In the genomic region with DNA sequence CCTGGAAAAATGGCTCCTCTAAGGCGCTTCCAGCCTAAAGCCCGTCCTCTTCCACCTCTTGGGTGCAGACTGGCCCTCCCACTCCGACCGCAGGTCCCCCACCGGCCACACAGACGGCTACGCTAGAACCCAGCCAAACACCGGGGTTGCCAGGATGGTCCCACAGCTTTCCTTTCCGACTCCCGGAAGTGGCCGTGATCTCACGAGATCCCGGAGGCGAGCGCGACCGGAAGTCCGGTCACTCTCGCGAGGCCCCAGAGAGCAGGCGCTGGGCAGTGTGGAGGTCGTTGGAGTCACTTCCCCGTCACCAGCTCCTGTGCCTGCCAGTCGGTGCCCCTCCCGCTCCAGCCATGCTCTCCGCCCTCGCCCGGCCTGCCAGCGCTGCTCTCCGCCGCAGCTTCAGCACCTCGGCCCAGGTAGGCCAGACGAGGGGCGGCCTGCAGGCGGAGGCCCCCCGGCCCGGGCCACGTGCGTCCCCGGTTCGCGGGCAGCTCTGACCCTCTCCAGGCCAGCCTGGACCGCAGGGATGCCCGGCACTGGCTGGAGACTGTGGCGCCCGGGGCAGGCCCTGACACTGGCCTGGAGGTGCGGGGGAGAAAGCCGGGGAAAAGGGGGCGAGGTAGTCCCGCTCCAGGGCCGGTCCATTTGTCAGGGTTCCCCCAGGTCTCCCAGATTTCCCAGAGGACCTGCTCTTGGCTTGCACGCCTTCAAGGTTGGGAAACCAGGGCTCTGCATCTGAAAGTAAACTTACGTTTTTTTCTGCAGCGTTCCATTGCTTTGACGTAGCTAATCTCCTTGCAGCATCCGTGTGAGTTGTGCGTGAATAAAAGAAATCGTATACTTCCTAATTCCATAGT, we compare ENCODE assay signal across 1 cellular context.
A peak's percentile ranks its signal among the peaks of the same experiment; 100 is the strongest.
TF ChIP-seq lines count a peak whose summit lies in the region.

MDH2 (plus strand) TSS at position 296 of the 857 bp plus-strand sequence; CDS start at position 351, 55 bp downstream.
A gene with protein sequence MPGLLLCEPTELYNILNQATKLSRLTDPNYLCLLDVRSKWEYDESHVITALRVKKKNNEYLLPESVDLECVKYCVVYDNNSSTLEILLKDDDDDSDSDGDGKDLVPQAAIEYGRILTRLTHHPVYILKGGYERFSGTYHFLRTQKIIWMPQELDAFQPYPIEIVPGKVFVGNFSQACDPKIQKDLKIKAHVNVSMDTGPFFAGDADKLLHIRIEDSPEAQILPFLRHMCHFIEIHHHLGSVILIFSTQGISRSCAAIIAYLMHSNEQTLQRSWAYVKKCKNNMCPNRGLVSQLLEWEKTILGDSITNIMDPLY (minus strand): TSS at position 190 of the 857 bp plus-strand sequence. CDS start 17,477 bp downstream, outside the sequence.

TF ChIP-seq in K562, 482 proteins besides CTCF, POLR2A, EP300 and RAD21 (continued from another document and continues in another):
- TF ChIP-seq, protein P1, sequence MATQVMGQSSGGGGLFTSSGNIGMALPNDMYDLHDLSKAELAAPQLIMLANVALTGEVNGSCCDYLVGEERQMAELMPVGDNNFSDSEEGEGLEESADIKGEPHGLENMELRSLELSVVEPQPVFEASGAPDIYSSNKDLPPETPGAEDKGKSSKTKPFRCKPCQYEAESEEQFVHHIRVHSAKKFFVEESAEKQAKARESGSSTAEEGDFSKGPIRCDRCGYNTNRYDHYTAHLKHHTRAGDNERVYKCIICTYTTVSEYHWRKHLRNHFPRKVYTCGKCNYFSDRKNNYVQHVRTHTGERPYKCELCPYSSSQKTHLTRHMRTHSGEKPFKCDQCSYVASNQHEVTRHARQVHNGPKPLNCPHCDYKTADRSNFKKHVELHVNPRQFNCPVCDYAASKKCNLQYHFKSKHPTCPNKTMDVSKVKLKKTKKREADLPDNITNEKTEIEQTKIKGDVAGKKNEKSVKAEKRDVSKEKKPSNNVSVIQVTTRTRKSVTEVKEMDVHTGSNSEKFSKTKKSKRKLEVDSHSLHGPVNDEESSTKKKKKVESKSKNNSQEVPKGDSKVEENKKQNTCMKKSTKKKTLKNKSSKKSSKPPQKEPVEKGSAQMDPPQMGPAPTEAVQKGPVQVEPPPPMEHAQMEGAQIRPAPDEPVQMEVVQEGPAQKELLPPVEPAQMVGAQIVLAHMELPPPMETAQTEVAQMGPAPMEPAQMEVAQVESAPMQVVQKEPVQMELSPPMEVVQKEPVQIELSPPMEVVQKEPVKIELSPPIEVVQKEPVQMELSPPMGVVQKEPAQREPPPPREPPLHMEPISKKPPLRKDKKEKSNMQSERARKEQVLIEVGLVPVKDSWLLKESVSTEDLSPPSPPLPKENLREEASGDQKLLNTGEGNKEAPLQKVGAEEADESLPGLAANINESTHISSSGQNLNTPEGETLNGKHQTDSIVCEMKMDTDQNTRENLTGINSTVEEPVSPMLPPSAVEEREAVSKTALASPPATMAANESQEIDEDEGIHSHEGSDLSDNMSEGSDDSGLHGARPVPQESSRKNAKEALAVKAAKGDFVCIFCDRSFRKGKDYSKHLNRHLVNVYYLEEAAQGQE (CRISPR knock-in tag; IDR thresholded peaks at IDR 0.05; ENCODE audit: low read depth): peak; percentile 77; the same call in 1 of the 2 replicates
- TF ChIP-seq NRF1 (conservative IDR thresholded peaks at IDR 0.05 in 1 of 2, IDR thresholded peaks at IDR 0.05 in 1 of 2): peak; percentile 82 to 86
- TF ChIP-seq XRCC5 (IDR thresholded peaks at IDR 0.05; ENCODE audit: low read depth, low read length): no peak
- peak; percentile 66; the same call in 1 of the 2 replicates for TF ChIP-seq ZBTB17 (CRISPR knock-in tag; IDR thresholded peaks at IDR 0.05)
- no peak for TF ChIP-seq BACH1 (tag; IDR thresholded peaks at IDR 0.05)
- no peak for TF ChIP-seq ZNF778 (CRISPR knock-in tag; IDR thresholded peaks at IDR 0.05)
- TF ChIP-seq, protein P2, sequence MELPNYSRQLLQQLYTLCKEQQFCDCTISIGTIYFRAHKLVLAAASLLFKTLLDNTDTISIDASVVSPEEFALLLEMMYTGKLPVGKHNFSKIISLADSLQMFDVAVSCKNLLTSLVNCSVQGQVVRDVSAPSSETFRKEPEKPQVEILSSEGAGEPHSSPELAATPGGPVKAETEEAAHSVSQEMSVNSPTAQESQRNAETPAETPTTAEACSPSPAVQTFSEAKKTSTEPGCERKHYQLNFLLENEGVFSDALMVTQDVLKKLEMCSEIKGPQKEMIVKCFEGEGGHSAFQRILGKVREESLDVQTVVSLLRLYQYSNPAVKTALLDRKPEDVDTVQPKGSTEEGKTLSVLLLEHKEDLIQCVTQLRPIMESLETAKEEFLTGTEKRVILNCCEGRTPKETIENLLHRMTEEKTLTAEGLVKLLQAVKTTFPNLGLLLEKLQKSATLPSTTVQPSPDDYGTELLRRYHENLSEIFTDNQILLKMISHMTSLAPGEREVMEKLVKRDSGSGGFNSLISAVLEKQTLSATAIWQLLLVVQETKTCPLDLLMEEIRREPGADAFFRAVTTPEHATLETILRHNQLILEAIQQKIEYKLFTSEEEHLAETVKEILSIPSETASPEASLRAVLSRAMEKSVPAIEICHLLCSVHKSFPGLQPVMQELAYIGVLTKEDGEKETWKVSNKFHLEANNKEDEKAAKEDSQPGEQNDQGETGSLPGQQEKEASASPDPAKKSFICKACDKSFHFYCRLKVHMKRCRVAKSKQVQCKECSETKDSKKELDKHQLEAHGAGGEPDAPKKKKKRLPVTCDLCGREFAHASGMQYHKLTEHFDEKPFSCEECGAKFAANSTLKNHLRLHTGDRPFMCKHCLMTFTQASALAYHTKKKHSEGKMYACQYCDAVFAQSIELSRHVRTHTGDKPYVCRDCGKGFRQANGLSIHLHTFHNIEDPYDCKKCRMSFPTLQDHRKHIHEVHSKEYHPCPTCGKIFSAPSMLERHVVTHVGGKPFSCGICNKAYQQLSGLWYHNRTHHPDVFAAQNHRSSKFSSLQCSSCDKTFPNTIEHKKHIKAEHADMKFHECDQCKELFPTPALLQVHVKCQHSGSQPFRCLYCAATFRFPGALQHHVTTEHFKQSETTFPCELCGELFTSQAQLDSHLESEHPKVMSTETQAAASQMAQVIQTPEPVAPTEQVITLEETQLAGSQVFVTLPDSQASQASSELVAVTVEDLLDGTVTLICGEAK (IDR thresholded peaks at IDR 0.05): peak; percentile 99
- TF ChIP-seq, protein P2 (CRISPR knock-in tag; IDR thresholded peaks at IDR 0.05): no peak
- TF ChIP-seq HDAC1 (IDR thresholded peaks at IDR 0.05): peak; percentile 73 to 99; a peak in 3 of 4 replicates
- TF ChIP-seq FOXP4 (CRISPR knock-in tag; IDR thresholded peaks at IDR 0.05; ENCODE audit: borderline replicate concordance): peak; percentile 84; the same call in 1 of the 2 replicates
- no peak for TF ChIP-seq CBFA2T3 (IDR thresholded peaks at IDR 0.05)
- TF ChIP-seq CREM (IDR thresholded peaks at IDR 0.05; ENCODE audit: low read depth): peak; percentile 87
- TF ChIP-seq ZNF584 (CRISPR knock-in tag; IDR thresholded peaks at IDR 0.05; ENCODE audit: low read depth): no peak
- peak; percentile 94 for TF ChIP-seq TGIF2 (CRISPR knock-in tag; IDR thresholded peaks at IDR 0.05)
- TF ChIP-seq RNF2 (IDR thresholded peaks at IDR 0.05): 0 out of 2 replicates have a peak, but pooled peaks have one; percentile 32
- no peak for TF ChIP-seq KDM2B (CRISPR knock-in tag; IDR thresholded peaks at IDR 0.05)
- no peak for TF ChIP-seq ZNF561 (CRISPR knock-in tag; conservative IDR thresholded peaks at IDR 0.05)
- peak; percentile 53 for TF ChIP-seq BHLHE40 (IDR thresholded peaks at IDR 0.05; ENCODE audit: low read length)
- TF ChIP-seq, protein P3, sequence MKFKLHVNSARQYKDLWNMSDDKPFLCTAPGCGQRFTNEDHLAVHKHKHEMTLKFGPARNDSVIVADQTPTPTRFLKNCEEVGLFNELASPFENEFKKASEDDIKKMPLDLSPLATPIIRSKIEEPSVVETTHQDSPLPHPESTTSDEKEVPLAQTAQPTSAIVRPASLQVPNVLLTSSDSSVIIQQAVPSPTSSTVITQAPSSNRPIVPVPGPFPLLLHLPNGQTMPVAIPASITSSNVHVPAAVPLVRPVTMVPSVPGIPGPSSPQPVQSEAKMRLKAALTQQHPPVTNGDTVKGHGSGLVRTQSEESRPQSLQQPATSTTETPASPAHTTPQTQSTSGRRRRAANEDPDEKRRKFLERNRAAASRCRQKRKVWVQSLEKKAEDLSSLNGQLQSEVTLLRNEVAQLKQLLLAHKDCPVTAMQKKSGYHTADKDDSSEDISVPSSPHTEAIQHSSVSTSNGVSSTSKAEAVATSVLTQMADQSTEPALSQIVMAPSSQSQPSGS (CRISPR knock-in tag; IDR thresholded peaks at IDR 0.05): no peak
- TF ChIP-seq E2F3 (CRISPR knock-in tag; IDR thresholded peaks at IDR 0.05): 0 out of 2 replicates have a peak, but pooled peaks have one; percentile 10
- TF ChIP-seq, protein P4, sequence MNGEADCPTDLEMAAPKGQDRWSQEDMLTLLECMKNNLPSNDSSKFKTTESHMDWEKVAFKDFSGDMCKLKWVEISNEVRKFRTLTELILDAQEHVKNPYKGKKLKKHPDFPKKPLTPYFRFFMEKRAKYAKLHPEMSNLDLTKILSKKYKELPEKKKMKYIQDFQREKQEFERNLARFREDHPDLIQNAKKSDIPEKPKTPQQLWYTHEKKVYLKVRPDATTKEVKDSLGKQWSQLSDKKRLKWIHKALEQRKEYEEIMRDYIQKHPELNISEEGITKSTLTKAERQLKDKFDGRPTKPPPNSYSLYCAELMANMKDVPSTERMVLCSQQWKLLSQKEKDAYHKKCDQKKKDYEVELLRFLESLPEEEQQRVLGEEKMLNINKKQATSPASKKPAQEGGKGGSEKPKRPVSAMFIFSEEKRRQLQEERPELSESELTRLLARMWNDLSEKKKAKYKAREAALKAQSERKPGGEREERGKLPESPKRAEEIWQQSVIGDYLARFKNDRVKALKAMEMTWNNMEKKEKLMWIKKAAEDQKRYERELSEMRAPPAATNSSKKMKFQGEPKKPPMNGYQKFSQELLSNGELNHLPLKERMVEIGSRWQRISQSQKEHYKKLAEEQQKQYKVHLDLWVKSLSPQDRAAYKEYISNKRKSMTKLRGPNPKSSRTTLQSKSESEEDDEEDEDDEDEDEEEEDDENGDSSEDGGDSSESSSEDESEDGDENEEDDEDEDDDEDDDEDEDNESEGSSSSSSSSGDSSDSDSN (IDR thresholded peaks at IDR 0.05; ENCODE audit: borderline replicate concordance in 1 of 2, low read depth in 2 of 2, low read length in 2 of 2): peak; percentile 74 to 96; a peak in 3 of 4 replicates
- no peak for TF ChIP-seq ZNF699 (CRISPR knock-in tag; IDR thresholded peaks at IDR 0.05; ENCODE audit: insufficient replicate concordance)
- peak in 1 of 2 experiments; percentile 23 for TF ChIP-seq AFF1 (IDR thresholded peaks at IDR 0.05; ENCODE audit: low read depth in 1 of 2, partially characterized antibody in 2 of 2)
- no peak; the same call in 1 of the 2 replicates for TF ChIP-seq KLF6 (CRISPR knock-in tag; IDR thresholded peaks at IDR 0.05; ENCODE audit: borderline replicate concordance)
